Comparison of ENCODE assay signal across 2 cellular contexts in genomic region chr1:84675106-84675505, GRCh38.
TF ChIP-seq lines count a peak whose summit lies in the region.

No MANE protein-coding gene starts in this region.

TF ChIP-seq in HepG2, 621 proteins besides CTCF, POLR2A, EP300 and RAD21:
- TF ChIP-seq RFX1 (IDR thresholded peaks at IDR 0.05), result peak; percentile 19; the same call in 1 of the 2 replicates
- TF ChIP-seq, protein P1, sequence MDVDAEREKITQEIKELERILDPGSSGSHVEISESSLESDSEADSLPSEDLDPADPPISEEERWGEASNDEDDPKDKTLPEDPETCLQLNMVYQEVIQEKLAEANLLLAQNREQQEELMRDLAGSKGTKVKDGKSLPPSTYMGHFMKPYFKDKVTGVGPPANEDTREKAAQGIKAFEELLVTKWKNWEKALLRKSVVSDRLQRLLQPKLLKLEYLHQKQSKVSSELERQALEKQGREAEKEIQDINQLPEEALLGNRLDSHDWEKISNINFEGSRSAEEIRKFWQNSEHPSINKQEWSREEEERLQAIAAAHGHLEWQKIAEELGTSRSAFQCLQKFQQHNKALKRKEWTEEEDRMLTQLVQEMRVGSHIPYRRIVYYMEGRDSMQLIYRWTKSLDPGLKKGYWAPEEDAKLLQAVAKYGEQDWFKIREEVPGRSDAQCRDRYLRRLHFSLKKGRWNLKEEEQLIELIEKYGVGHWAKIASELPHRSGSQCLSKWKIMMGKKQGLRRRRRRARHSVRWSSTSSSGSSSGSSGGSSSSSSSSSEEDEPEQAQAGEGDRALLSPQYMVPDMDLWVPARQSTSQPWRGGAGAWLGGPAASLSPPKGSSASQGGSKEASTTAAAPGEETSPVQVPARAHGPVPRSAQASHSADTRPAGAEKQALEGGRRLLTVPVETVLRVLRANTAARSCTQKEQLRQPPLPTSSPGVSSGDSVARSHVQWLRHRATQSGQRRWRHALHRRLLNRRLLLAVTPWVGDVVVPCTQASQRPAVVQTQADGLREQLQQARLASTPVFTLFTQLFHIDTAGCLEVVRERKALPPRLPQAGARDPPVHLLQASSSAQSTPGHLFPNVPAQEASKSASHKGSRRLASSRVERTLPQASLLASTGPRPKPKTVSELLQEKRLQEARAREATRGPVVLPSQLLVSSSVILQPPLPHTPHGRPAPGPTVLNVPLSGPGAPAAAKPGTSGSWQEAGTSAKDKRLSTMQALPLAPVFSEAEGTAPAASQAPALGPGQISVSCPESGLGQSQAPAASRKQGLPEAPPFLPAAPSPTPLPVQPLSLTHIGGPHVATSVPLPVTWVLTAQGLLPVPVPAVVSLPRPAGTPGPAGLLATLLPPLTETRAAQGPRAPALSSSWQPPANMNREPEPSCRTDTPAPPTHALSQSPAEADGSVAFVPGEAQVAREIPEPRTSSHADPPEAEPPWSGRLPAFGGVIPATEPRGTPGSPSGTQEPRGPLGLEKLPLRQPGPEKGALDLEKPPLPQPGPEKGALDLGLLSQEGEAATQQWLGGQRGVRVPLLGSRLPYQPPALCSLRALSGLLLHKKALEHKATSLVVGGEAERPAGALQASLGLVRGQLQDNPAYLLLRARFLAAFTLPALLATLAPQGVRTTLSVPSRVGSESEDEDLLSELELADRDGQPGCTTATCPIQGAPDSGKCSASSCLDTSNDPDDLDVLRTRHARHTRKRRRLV (CRISPR knock-in tag; IDR thresholded peaks at IDR 0.05), result no peak
TF ChIP-seq in HepG2: peak in this region for 1.

TF ChIP-seq in H1, 55 proteins besides CTCF, POLR2A, EP300 and RAD21:
- TF ChIP-seq TBP (IDR thresholded peaks at IDR 0.05; ENCODE audit: low read depth, low read length) (no peak), SRF (IDR thresholded peaks at IDR 0.05; ENCODE audit: low read depth, low read length) (no peak), SP4 (IDR thresholded peaks at IDR 0.05; ENCODE audit: low read length) (no peak), USF2 (IDR thresholded peaks at IDR 0.05; ENCODE audit: low read length) (no peak), GABPA (IDR thresholded peaks at IDR 0.05; ENCODE audit: borderline replicate concordance, insufficient read depth, low read length) (no peak), HDAC2 (IDR thresholded peaks at IDR 0.05; ENCODE audit: borderline replicate concordance in 1 of 2, low read depth in 2 of 2, low read length in 2 of 2) (no peak), CEBPB (IDR thresholded peaks at IDR 0.05; ENCODE audit: low read depth, low read length) (no peak)
